8 cellular contexts compared by ENCODE assay signal in the genomic region with DNA sequence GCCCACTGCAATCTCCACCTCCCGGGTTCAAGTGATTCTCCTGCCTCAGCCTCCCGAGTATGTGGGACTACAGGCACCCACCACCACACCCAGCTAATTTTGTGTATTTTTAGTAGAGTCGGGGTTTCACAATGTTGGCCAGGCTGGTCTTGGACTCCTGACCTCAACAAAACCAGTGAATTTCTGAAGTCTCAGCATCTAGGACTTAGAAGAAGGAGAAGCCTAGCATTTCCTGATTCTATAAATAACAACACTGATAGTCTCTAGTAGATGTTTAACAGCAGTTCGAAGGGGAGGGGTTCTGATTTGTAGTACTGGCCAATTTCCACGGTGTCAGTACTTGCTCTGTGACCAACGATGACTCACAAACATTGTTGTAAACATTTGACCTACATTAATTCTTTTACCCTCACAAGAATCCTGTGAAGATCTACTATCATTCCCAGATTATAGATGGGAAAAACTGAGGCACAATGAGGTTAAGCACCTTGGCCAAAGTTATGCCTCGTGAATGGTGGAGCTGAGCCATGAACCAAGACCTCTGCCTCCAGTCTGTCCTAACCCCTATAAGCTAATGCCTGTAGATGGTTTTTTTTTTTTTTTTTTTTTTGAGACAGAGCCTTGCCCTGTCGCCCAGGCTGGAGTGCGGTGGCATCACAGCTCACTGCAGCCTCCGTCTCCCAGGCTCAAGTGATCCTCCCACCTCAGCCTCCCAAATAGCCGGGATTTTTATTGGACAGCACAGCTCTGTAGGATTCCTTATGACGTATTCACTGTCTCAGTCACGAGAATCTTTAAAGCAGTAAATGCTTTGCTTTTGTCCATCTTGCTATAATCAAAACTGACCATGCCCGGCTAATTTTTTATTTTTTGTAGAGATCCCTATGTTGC. TPM values are rescaled to one million over a fixed set of nuclear protein-coding genes. Genes with fewer than 3 reads are reported as not detected.
DNase-seq lines count a peak whose midpoint lies in the region; ATAC-seq, FAIRE-seq and TF ChIP-seq lines count a peak whose summit lies in the region.

No MANE protein-coding gene starts in this region.

- H3K27ac ChIP-seq in GM12878 (ENCODE audit: control insufficient read depth, insufficient read depth) (no peak overlapping the region), left lung (peak overlapping the region; percentile 70 to 84)

- no peak overlapping the region for H3K4me3 ChIP-seq in GM12878
- H3K4me3 ChIP-seq in left lung, result no peak overlapping the region

- DNase-seq in AG20443 (ENCODE audit: low spot score), result peak; percentile 74
- DNase-seq in M059J (ENCODE audit: low read depth), result peak; percentile 95
- DNase-seq in GM12878 (ENCODE audit: low read depth, low spot score), result no peak
- peak in 1 of 2 donors; percentile 18 for DNase-seq in left lung

- H4K20me1 ChIP-seq in GM12878 (ENCODE audit: control insufficient read depth, insufficient read depth), result no peaks in the 10 kb centered on the region

- no peak for TF ChIP-seq CTCF in GM12878 (IDR thresholded peaks at IDR 0.05 in 2 of 3, conservative IDR thresholded peaks at IDR 0.05 in 1 of 3; ENCODE audit: control insufficient read depth in 2 of 3, extremely low read depth in 1 of 3, insufficient read depth in 1 of 3, low read depth in 3 of 3, low read length in 3 of 3)
- TF ChIP-seq CTCF in left lung (IDR thresholded peaks at IDR 0.05), result no peak

- peak overlapping the region; percentile 47; the same call in 1 of the 2 replicates for H3K4me2 ChIP-seq in GM12878 (ENCODE audit: control insufficient read depth, insufficient read depth)

- TF ChIP-seq EP300 in GM12878 (IDR thresholded peaks at IDR 0.05; ENCODE audit: borderline replicate concordance in 1 of 2, control insufficient read depth in 1 of 2, low read depth in 2 of 2, low read length in 2 of 2), result no peak

- in situ Hi-C loops in GM12878 (cut with MboI), result no loop called here

- H3K36me3 ChIP-seq in GM12878 (ENCODE audit: control insufficient read depth in 2 of 2, insufficient read depth in 2 of 2, low read length in 1 of 2) (no peaks in the 10 kb centered on the region; a peak in 1 of 4 replicates), left lung (peaks cover 0 to 37% of the 10 kb centered on the region in 2 donors)

- H3K4me1 ChIP-seq in GM12878 (ENCODE audit: control insufficient read depth, insufficient read depth, low read length), result peaks cover 9% of the 10 kb centered on the region
- H3K4me1 ChIP-seq in left lung, result peaks cover 16 to 57% of the 10 kb centered on the region in 2 donors

- SMC1A ChIA-PET in GM12878 (lab: Charles Lee; ENCODE audit: uncharacterized antibody, unreplicated experiment), result interaction anchor here (0.7 to 3.2 kb wide), 10 partner anchors 9 to 155 kb away, joined by 3 to 10 read pairs (median 4); partner anchors contain the start of gene P2RX7

- H3K27me3 ChIP-seq in GM12878 (replicated peaks in 1 of 2; ENCODE audit: control insufficient read depth in 2 of 2, insufficient read depth in 2 of 2, low read length in 1 of 2), result no peaks in the 10 kb centered on the region
- no peaks in the 10 kb centered on the region for H3K27me3 ChIP-seq in left lung

- FAIRE-seq in GM12878 (lab: Jason Lieb, UNC), result no peak

- CTCF ChIA-PET in GM12878 (lab: Yijun Ruan, JAX), result interaction anchor here (1.0 to 2.4 kb wide), 5 partner anchors 16 to 155 kb away, joined by 4 to 7 read pairs (median 5); partner anchors contain the start of gene P2RX7

- POLR2A ChIA-PET in GM12878 (lab: Charles Lee), result interaction anchor here (0.6 to 1.3 kb wide), 9 partner anchors 17 to 137 kb away, joined by 3 to 6 read pairs (median 3); no protein-coding TSS in a partner anchor

- peaks cover 10% of the 10 kb centered on the region for H3K79me2 ChIP-seq in GM12878 (ENCODE audit: control insufficient read depth, insufficient read depth, low read length)

- no peak for TF ChIP-seq POLR2A in GM12878 (IDR thresholded peaks at IDR 0.05; ENCODE audit: low read depth, low read length)

- no peak for TF ChIP-seq RAD21 in GM12878 (IDR thresholded peaks at IDR 0.05; ENCODE audit: insufficient read depth, low read depth, low read length)

- no TSS peak for BruUV-seq in GM12878 (replicated peaks; lab: Mats Ljungman, UMichigan)

- H3K9me3 ChIP-seq in GM12878 (replicated peaks; ENCODE audit: control insufficient read depth, insufficient read depth, low read length), result no peaks in the 10 kb centered on the region
- H3K9me3 ChIP-seq in left lung, result no peaks in the 10 kb centered on the region

- H3K9ac ChIP-seq in GM12878 (ENCODE audit: control insufficient read depth, insufficient read depth, low read length), result no peak overlapping the region

- 91% methylated on average over 14 of the region's 14 CpGs for WGBS in GM12878 (ENCODE audit: insufficient coverage, insufficient replicate concordance, low lambda C conversion rate, missing lambda C conversion rate)

- peak; percentile 50 for ATAC-seq in GM12878
- peak; percentile 69 for ATAC-seq in left lung
- ATAC-seq in HG02973 (IDR thresholded peaks at IDR 0.05; ENCODE audit: unreplicated experiment), result no peak
- ATAC-seq in GM21786 (IDR thresholded peaks at IDR 0.05; ENCODE audit: unreplicated experiment), result no peak
- no peak for ATAC-seq in GM18519 (IDR thresholded peaks at IDR 0.05; ENCODE audit: low FRiP score, unreplicated experiment)
- no peak for ATAC-seq in HG03025 (IDR thresholded peaks at IDR 0.05; ENCODE audit: low FRiP score, unreplicated experiment)

- intact Hi-C loops in GM12878 (cut with micrococcal nuclease; ENCODE audit: unreplicated experiment), result loop anchor here (5.0 kb wide), 2 partner anchors 83 to 103 kb away; partner anchors contain the start of gene P2RX7
- intact Hi-C loops in left lung (cut with DNase I), result no loop called here

- H2AFZ ChIP-seq in GM12878 (ENCODE audit: control insufficient read depth, low read depth, low read length), result no peak overlapping the region

- RAD21 ChIA-PET in GM12878 (lab: Charles Lee; ENCODE audit: unreplicated experiment), result interaction anchor here (0.6 to 1.9 kb wide), 6 partner anchors 9 to 910 kb away, joined by 3 to 4 read pairs (median 3); partner anchors contain the start of gene P2RX7

TF ChIP-seq in GM12878, 131 proteins besides CTCF, POLR2A, EP300 and RAD21:
- TF ChIP-seq IKZF1 (conservative IDR thresholded peaks at IDR 0.05), result peak; percentile 48
- 0 out of 2 replicates have a peak, but pooled peaks have one; percentile 29 for TF ChIP-seq SMARCA5 (IDR thresholded peaks at IDR 0.05)
- peak; percentile 62 for TF ChIP-seq MEF2B (IDR thresholded peaks at IDR 0.05; ENCODE audit: partially characterized antibody, poor library complexity, severe bottlenecking)
- peak; percentile 10 to 21; a peak in 1 of 4 replicates for TF ChIP-seq IKZF2 (IDR thresholded peaks at IDR 0.05)
- TF ChIP-seq TCF7 (IDR thresholded peaks at IDR 0.05; ENCODE audit: borderline replicate concordance), result no peak
- TF ChIP-seq EED (IDR thresholded peaks at IDR 0.05; ENCODE audit: low read depth), result no peak
- peak; percentile 39; the same call in 1 of the 2 replicates for TF ChIP-seq ZNF687 (IDR thresholded peaks at IDR 0.05)
- peak; percentile 12; the same call in 1 of the 2 replicates for TF ChIP-seq DPF2 (IDR thresholded peaks at IDR 0.05)

RNA-seq across cellular contexts. Expression of gene P2RX4, which starts 5.2 kb away (rescaled TPM):
- 29.6 and 34.2 TPM in 2 replicates for total RNA-seq in M059J (2014; rRNA removed; shearing (Covaris generic))
- total RNA-seq in GM12878 (2013; cell fraction: nucleolus; rRNA removed), result 75.0 TPM in 2 replicates
- total RNA-seq in GM12878 (2014; rRNA removed) (25.3 and 28.0 TPM in 2 replicates), GM12878 (2014; rRNA removed; fragmentation: Illumina TruSeq; extraction: Trizol) (15.3 and 17.3 TPM in 2 replicates), GM12878 (2021) (17.0 and 18.6 TPM in 2 replicates), left lung (10 to 100 TPM; 57.1 to 75.1 TPM)
- polyA plus RNA-seq in GM12878 (2011; ENCODE audit: low read depth), result 12.3 TPM
- polyA plus RNA-seq in GM12878 (2011; rRNA removed) (35.2 and 43.4 TPM in 2 replicates), GM12878 (2014; fragmentation: Illumina TruSeq; extraction: Trizol) (10.4 and 16.2 TPM in 2 replicates), GM12878 (2014; fragmentation: Nextera tagmentation; extraction: Ambion mirVana) (10 to 100 TPM in 1 of 2 experiments, 1 to 10 TPM in 1; 9.0 to 11.3 TPM), GM12878 (2014; rRNA removed) (28.4 and 31.7 TPM in 2 replicates), GM12878 (2016; fragmentation: Nextera tagmentation; extraction: Ambion mirVana) (10 to 100 TPM; 22.4 to 27.4 TPM)
- polyA plus RNA-seq in GM12878 (2011; cell fraction: cytosol; rRNA removed), result 46.5 and 63.0 TPM in 2 replicates
- 59.7 and 68.9 TPM in 2 replicates for polyA plus RNA-seq in GM12878 (2011; cell fraction: nucleus; rRNA removed)
- 16.2 and 20.4 TPM in 2 replicates for polyA plus RNA-seq in GM12878 (2012)
- 54.9 and 57.2 TPM in 2 replicates for polyA minus RNA-seq in GM12878 (2011; rRNA and poly(A)+ RNA removed)
- 9.9 and 10.8 TPM in 2 replicates for polyA minus RNA-seq in GM12878 (2011; cell fraction: cytosol; rRNA and poly(A)+ RNA removed)
- polyA minus RNA-seq in GM12878 (2011; cell fraction: nucleus; rRNA and poly(A)+ RNA removed), result 25.8 and 32.5 TPM in 2 replicates

Comparison
In these comparisons a context has a peak if more than half of its experiments do, and no peak if none do; other contexts are left out.
1. ATAC-seq: peak in GM12878 (single experiment) and left lung (single experiment); none in HG02973 (single experiment), GM21786 (single experiment), GM18519 (single experiment) and HG03025 (single experiment).